Comparison of ENCODE assay signal across 17 cellular contexts in the genomic region with DNA sequence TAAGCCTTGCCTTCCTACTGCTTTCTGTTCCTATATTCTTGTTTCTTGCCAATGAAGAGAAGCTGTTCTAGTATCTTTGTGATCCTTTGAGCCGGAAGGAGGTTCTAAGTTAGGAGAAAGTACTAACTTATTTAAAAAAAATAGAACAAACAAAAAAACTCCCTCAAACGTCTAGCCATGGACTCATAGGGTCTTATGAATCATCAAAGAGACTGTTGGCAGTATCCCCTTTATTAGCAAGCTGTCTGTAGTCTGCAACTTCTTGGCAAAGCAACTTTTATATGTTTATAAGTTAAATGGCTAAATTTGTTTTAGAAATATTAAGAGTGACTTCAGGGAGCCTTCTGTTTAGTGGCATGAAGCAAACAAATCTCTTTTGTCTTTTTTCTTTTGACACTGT.
DNase-seq lines count a peak whose midpoint lies in the region; ATAC-seq and TF ChIP-seq lines count a peak whose summit lies in the region.
"Had no signal": no experiment of that assay in that cellular context is flagged by ENCODE, and none has a peak within 500 bp of the region (broad histone marks: within the 10 kb centered on the region; RNA-seq: fewer than 3 reads in every experiment).

No MANE protein-coding gene starts in this region.

- no peaks in the 10 kb centered on the region for H3K27me3 Mint-ChIP-seq in activated T-helper 17 cell treated with anti-CD3 and anti-CD28 coated beads, Interleukin-2, amount 50 U/mL, for 72 hours
- H3K27me3 Mint-ChIP-seq: central memory CD8-positive, alpha-beta T cell; memory B cell had no signal

- no peak overlapping the region for H3K27ac Mint-ChIP-seq in activated T-helper 17 cell treated with anti-CD3 and anti-CD28 coated beads, Interleukin-2, amount 50 U/mL, for 72 hours

- TF ChIP-seq CTCF in suprapubic skin (IDR thresholded peaks at IDR 0.05) = no peak

- no peak overlapping the region for H3K4me3 ChIP-seq in suprapubic skin
- H3K4me3 ChIP-seq: BLaER1, skin epidermis had no signal

- peak; percentile 7 for ATAC-seq in activated T-helper 17 cell treated with anti-CD3 and anti-CD28 coated beads, Interleukin-2, amount 50 U/mL, for 72 hours (replicated peaks)

- H3K4me3 Mint-ChIP-seq in activated T-helper 17 cell treated with anti-CD3 and anti-CD28 coated beads, Interleukin-2, amount 50 U/mL, for 72 hours = peak overlapping the region; percentile 47
- H3K4me3 Mint-ChIP-seq: central memory CD8-positive, alpha-beta T cell; memory B cell had no signal

- H3K9me3 Mint-ChIP-seq in activated T-helper 17 cell treated with anti-CD3 and anti-CD28 coated beads, Interleukin-2, amount 50 U/mL, for 72 hours = peaks cover 7% of the 10 kb centered on the region

- H3K4me1 ChIP-seq in suprapubic skin = no peaks in the 10 kb centered on the region
- H3K4me1 ChIP-seq: BLaER1 had no signal

- no peaks in the 10 kb centered on the region for H3K36me3 ChIP-seq in suprapubic skin

- TF ChIP-seq POLR2A in suprapubic skin (IDR thresholded peaks at IDR 0.05) = no peak

- no peaks in the 10 kb centered on the region for H3K9me3 ChIP-seq in suprapubic skin

- no peak overlapping the region for H3K27ac ChIP-seq in suprapubic skin
- H3K27ac ChIP-seq: BLaER1 had no signal

- no peak for TF ChIP-seq EP300 in suprapubic skin (IDR thresholded peaks at IDR 0.05)

- H3K36me3 Mint-ChIP-seq in activated T-helper 17 cell treated with anti-CD3 and anti-CD28 coated beads, Interleukin-2, amount 50 U/mL, for 72 hours (ENCODE audit: low read depth) = peaks cover 8% of the 10 kb centered on the region

- peak; percentile 15 for DNase-seq in AG08395 (ENCODE audit: low spot score)
- DNase-seq in GM03348 (ENCODE audit: low spot score) = peak; percentile 44
- peak; percentile 1 for DNase-seq in kidney tubule cell (ENCODE audit: low spot score)
- no peak for DNase-seq in suprapubic skin (ENCODE audit: low spot score in 2 of 2)
- no peak for DNase-seq in MV-4-11 (lab: John Stamatoyannopoulos, UW)
- no peak for DNase-seq in nucleus accumbens (lab: John Stamatoyannopoulos, UW)
- DNase-seq in D341Med (ENCODE audit: low spot score) = no peak
- DNase-seq: glutamatergic neuron, H7, NCI-H187 treated with DMSO at 0.1 percent for 48 hours, NCI-H526, RPMI8226 had no signal

- peaks cover 22% of the 10 kb centered on the region for H3K4me1 Mint-ChIP-seq in activated T-helper 17 cell treated with anti-CD3 and anti-CD28 coated beads, Interleukin-2, amount 50 U/mL, for 72 hours

- H3K27me3 ChIP-seq in suprapubic skin = no peaks in the 10 kb centered on the region
- H3K27me3 ChIP-seq: BLaER1 had no signal

- WGBS in suprapubic skin = 49% methylated on average over 2 of the region's 2 CpGs

Comparison
In these comparisons a context has a peak if more than half of its experiments do, and no peak if none do; other contexts are left out.
1. DNase-seq: peak in AG08395 (single experiment), GM03348 (single experiment) and kidney tubule cell (single experiment); none in suprapubic skin (0 of 2), MV-4-11 (single experiment), nucleus accumbens (0 of 56) and D341Med (single experiment).